In genomic region chr9:133554729-133555128, GRCh38 we compare ENCODE assay signal across 1 cellular context.
TF ChIP-seq lines count a peak whose summit lies in the region.

No MANE protein-coding gene starts in this region.

TF ChIP-seq in HepG2, 621 proteins besides CTCF, POLR2A, EP300 and RAD21:
- TF ChIP-seq ONECUT2 (CRISPR knock-in tag; IDR thresholded peaks at IDR 0.05) (no peak), RELA (CRISPR knock-in tag; IDR thresholded peaks at IDR 0.05) (no peak), CAMTA2 (CRISPR knock-in tag; IDR thresholded peaks at IDR 0.05; ENCODE audit: borderline replicate concordance) (no peak), GPN1 (CRISPR knock-in tag; IDR thresholded peaks at IDR 0.05; ENCODE audit: borderline replicate concordance) (no peak), HINFP (CRISPR knock-in tag; IDR thresholded peaks at IDR 0.05; ENCODE audit: low read depth) (no peak), SPEN (CRISPR knock-in tag; IDR thresholded peaks at IDR 0.05; ENCODE audit: low read depth) (no peak), SIN3A (IDR thresholded peaks at IDR 0.05; ENCODE audit: borderline replicate concordance, low read depth, low read length) (no peak), ZNF766 (CRISPR knock-in tag; IDR thresholded peaks at IDR 0.05; ENCODE audit: borderline replicate concordance) (no peak), ZNF629 (CRISPR knock-in tag; conservative IDR thresholded peaks at IDR 0.05) (peak; percentile 81)
